In genomic region chr1:15297975-15298374, GRCh38 we compare ENCODE assay signal across 1 cellular context. TPM values are rescaled to one million over a fixed set of nuclear protein-coding genes. Genes with fewer than 3 reads are reported as not detected.
"Had no signal": no experiment of that assay in that cellular context is flagged by ENCODE, and none has a peak within 500 bp of the region (broad histone marks: within the 10 kb centered on the region; RNA-seq: fewer than 3 reads in every experiment).

No MANE protein-coding gene starts in this region.

RNA-seq across cellular contexts. Expression of gene FHAD1, which starts 51.0 kb away (rescaled TPM):
- total RNA-seq: vagina had no signal
